Comparison of ENCODE assay signal across 9 cellular contexts in the genomic region with DNA sequence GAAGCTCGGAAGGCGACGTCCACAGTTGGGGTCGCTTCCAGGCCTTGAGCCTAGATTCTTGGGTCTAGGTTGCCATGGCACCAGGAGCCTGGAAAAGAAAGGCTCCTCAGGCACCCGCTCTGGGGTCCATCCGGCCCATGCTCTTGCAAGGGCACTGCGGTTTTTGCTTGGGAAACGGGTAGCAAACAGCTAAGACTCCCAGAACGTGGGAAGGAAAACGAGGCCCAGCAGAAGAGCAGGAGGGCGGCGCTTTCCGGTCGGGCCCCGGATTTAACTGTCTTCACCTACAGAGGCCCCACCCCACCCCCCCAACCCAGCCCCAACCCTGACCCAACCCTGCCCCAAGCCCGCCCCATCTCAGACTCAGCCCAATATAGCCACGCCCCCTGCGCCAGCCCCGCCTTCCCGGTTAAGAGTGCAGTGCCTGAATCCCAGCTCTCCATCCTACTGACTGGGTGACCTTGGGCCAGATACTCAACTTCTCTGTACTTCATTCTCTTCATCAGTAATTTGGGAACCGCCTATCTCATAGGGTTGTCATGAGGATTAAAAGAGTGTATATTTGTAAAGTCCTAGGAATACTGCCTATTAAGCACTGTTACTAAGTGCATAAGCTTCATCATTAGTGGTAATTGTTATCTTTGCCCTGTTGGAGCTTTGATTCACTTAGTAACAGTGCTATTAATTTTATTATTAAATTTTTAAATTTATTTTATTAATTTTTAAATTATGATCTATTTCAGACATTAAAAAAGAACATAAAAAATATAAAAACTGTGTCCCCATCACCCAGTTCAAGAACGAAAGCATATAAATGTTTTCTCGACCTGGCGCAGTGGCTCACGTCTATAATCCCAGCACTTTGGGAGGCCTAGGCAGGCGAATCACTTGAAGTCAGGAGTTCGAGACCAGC. TPM values are rescaled to one million over a fixed set of nuclear protein-coding genes. Genes with fewer than 3 reads are reported as not detected.
DNase-seq lines count a peak whose midpoint lies in the region; ATAC-seq and TF ChIP-seq lines count a peak whose summit lies in the region.
"Had no signal": no experiment of that assay in that cellular context is flagged by ENCODE, and none has a peak within 500 bp of the region (broad histone marks: within the 10 kb centered on the region; RNA-seq: fewer than 3 reads in every experiment).

No MANE protein-coding gene starts in this region.

- H3K4me3 Mint-ChIP-seq in Calu3 (ENCODE audit: low read depth, unreplicated experiment) (no peak overlapping the region), progenitor cell of endocrine pancreas (ENCODE audit: low read depth) (no peak overlapping the region)
- no peak overlapping the region for H3K4me3 Mint-ChIP-seq in activated naive CD8-positive, alpha-beta T cell treated with anti-CD3 and anti-CD28 coated beads, Interleukin-2, amount 50 U/mL, for 24 hours
- peak overlapping the region in 1 of 10 donors; percentile 45 for H3K4me3 Mint-ChIP-seq in naive thymus-derived CD8-positive, alpha-beta T cell
- H3K4me3 Mint-ChIP-seq: activated T-helper 1 cell treated with anti-CD3 and anti-CD28 coated beads, Interleukin-12 subunit alpha, Interleukin-12 subunit beta, Interleukin-2, Interleukin-4 antibody, amounts not matched to agents 30 ng/mL and 10 ng/mL and 1 ng/mL, durations not matched to agents 14 hours and 24 hours and 36 hours had no signal

- no TSS peak for BruUV-seq in Calu3 (replicated peaks; lab: Mats Ljungman, UMichigan)

- peak; percentile 19 for DNase-seq in Calu3
- peak; percentile 91 for DNase-seq in NB4 (ENCODE audit: low read depth)
- peak; percentile 54 for DNase-seq in activated naive CD8-positive, alpha-beta T cell treated with anti-CD3 and anti-CD28 coated beads, Interleukin-2, amount 50 U/mL, for 24 hours
- DNase-seq in naive thymus-derived CD8-positive, alpha-beta T cell, result peak in 2 of 10 donors; percentile 7 to 15
- no peak for DNase-seq in progenitor cell of endocrine pancreas (ENCODE audit: low spot score, unreplicated experiment)
- DNase-seq in posterior vena cava (ENCODE audit: low spot score), result no peak
- DNase-seq in ACHN, result no peak
- no peak for DNase-seq in NCI-H2029 treated with DMSO at 0.1 percent for 48 hours (lab: John Stamatoyannopoulos, UW)

- H3K4me3 ChIP-seq in NB4 (ENCODE audit: low read depth, low read length), result no peak overlapping the region

- no peak for TF ChIP-seq CTCF in Calu3 (IDR thresholded peaks at IDR 0.05; ENCODE audit: unreplicated experiment)
- TF ChIP-seq CTCF in NB4 (IDR thresholded peaks at IDR 0.05; ENCODE audit: low read depth, low read length), result no peak
- TF ChIP-seq CTCF in progenitor cell of endocrine pancreas (IDR thresholded peaks at IDR 0.05; ENCODE audit: unreplicated experiment), result no peak

- in situ Hi-C loops in ACHN (cut with HindIII; ENCODE audit: low pct_ligation_motif_present, low pct_unique_long_range_greater_than_20kb, low sequenced_read_pairs), result no loop called here

- no peak overlapping the region for H3K27ac Mint-ChIP-seq in Calu3 (ENCODE audit: unreplicated experiment)
- H3K27ac Mint-ChIP-seq in activated naive CD8-positive, alpha-beta T cell treated with anti-CD3 and anti-CD28 coated beads, Interleukin-2, amount 50 U/mL, for 24 hours, result no peak overlapping the region
- no peak overlapping the region for H3K27ac Mint-ChIP-seq in naive thymus-derived CD8-positive, alpha-beta T cell
- no peak overlapping the region for H3K27ac Mint-ChIP-seq in progenitor cell of endocrine pancreas
- H3K27ac Mint-ChIP-seq: activated T-helper 1 cell treated with anti-CD3 and anti-CD28 coated beads, Interleukin-12 subunit alpha, Interleukin-12 subunit beta, Interleukin-2, Interleukin-4 antibody, amounts not matched to agents 30 ng/mL and 10 ng/mL and 1 ng/mL, durations not matched to agents 14 hours and 24 hours and 36 hours had no signal

- H3K27me3 Mint-ChIP-seq in Calu3 (ENCODE audit: unreplicated experiment) (no peaks in the 10 kb centered on the region), progenitor cell of endocrine pancreas (no peaks in the 10 kb centered on the region)
- no peaks in the 10 kb centered on the region for H3K27me3 Mint-ChIP-seq in activated naive CD8-positive, alpha-beta T cell treated with anti-CD3 and anti-CD28 coated beads, Interleukin-2, amount 50 U/mL, for 24 hours
- H3K27me3 Mint-ChIP-seq in naive thymus-derived CD8-positive, alpha-beta T cell, result peaks cover 0 to 2% (median 0%) of the 10 kb centered on the region in 5 donors

- TF ChIP-seq POLR2A in NB4 (IDR thresholded peaks at IDR 0.05; ENCODE audit: extremely low read depth, insufficient read length), result peak; percentile 41

- H3K9me3 Mint-ChIP-seq in Calu3 (ENCODE audit: low read depth, unreplicated experiment), result no peaks in the 10 kb centered on the region
- H3K9me3 Mint-ChIP-seq in activated naive CD8-positive, alpha-beta T cell treated with anti-CD3 and anti-CD28 coated beads, Interleukin-2, amount 50 U/mL, for 24 hours, result no peaks in the 10 kb centered on the region
- H3K9me3 Mint-ChIP-seq in naive thymus-derived CD8-positive, alpha-beta T cell, result peaks cover 0 to 2% (median 0%) of the 10 kb centered on the region in 9 donors
- no peaks in the 10 kb centered on the region for H3K9me3 Mint-ChIP-seq in progenitor cell of endocrine pancreas (ENCODE audit: low read depth)
- H3K9me3 Mint-ChIP-seq: activated T-helper 1 cell treated with anti-CD3 and anti-CD28 coated beads, Interleukin-12 subunit alpha, Interleukin-12 subunit beta, Interleukin-2, Interleukin-4 antibody, amounts not matched to agents 30 ng/mL and 10 ng/mL and 1 ng/mL, durations not matched to agents 14 hours and 24 hours and 36 hours had no signal

- CTCF ChIA-PET in Calu3 (lab: Charles Lee), result interaction anchor here (0.6 kb wide), 1 partner anchor 19 kb away, joined by 3 read pairs; no protein-coding TSS in a partner anchor

- intact Hi-C loops in Calu3 (cut with micrococcal nuclease; ENCODE audit: unreplicated experiment), result no loop called here
- intact Hi-C loops in posterior vena cava (cut with DNase I), result no loop called here

- POLR2A ChIA-PET in naive thymus-derived CD8-positive, alpha-beta T cell (lab: Charles Lee), result interaction anchor here (0.6 to 1.7 kb wide), 2 partner anchors 19 to 27 kb away, joined by 5 to 7 read pairs; no protein-coding TSS in a partner anchor

- H3K36me3 Mint-ChIP-seq in Calu3 (ENCODE audit: insufficient read depth, unreplicated experiment), result no peaks in the 10 kb centered on the region
- H3K36me3 Mint-ChIP-seq in activated naive CD8-positive, alpha-beta T cell treated with anti-CD3 and anti-CD28 coated beads, Interleukin-2, amount 50 U/mL, for 24 hours (ENCODE audit: low read depth), result no peaks in the 10 kb centered on the region
- no peaks in the 10 kb centered on the region for H3K36me3 Mint-ChIP-seq in naive thymus-derived CD8-positive, alpha-beta T cell
- no peaks in the 10 kb centered on the region for H3K36me3 Mint-ChIP-seq in progenitor cell of endocrine pancreas (ENCODE audit: insufficient read depth)

- H3K4me1 Mint-ChIP-seq in Calu3 (ENCODE audit: low read depth, unreplicated experiment) (no peaks in the 10 kb centered on the region), progenitor cell of endocrine pancreas (ENCODE audit: low read depth) (peaks cover 16% of the 10 kb centered on the region)
- peaks cover 9% of the 10 kb centered on the region for H3K4me1 Mint-ChIP-seq in activated naive CD8-positive, alpha-beta T cell treated with anti-CD3 and anti-CD28 coated beads, Interleukin-2, amount 50 U/mL, for 24 hours
- peaks cover 8 to 19% (median 15%) of the 10 kb centered on the region in 4 donors for H3K4me1 Mint-ChIP-seq in naive thymus-derived CD8-positive, alpha-beta T cell

- ATAC-seq in activated naive CD8-positive, alpha-beta T cell treated with anti-CD3 and anti-CD28 coated beads, Interleukin-2, amount 50 U/mL, for 24 hours, result no peak
- ATAC-seq in naive thymus-derived CD8-positive, alpha-beta T cell, result peak; percentile 42 to 54

RNA-seq across cellular contexts. Expression of a gene that starts 28.4 kb away (rescaled TPM):
- 49.6 and 58.6 TPM in 2 replicates for total RNA-seq in Calu3 (2022)
- total RNA-seq in naive thymus-derived CD8-positive, alpha-beta T cell, result under 1 TPM; 0.08 to 0.16 TPM
- polyA plus RNA-seq in naive thymus-derived CD8-positive, alpha-beta T cell, result not detected
- total RNA-seq in progenitor cell of endocrine pancreas, result 35.5 and 38.9 TPM in 2 replicates
- total RNA-seq in posterior vena cava, result 10 to 100 TPM; 17.4 to 18.4 TPM

Comparison
In these comparisons a context has a peak if more than half of its experiments do, and no peak if none do; other contexts are left out.
1. DNase-seq: peak in Calu3 (single experiment), NB4 (single experiment) and activated naive CD8-positive, alpha-beta T cell treated with anti-CD3 and anti-CD28 coated beads, Interleukin-2, amount 50 U/mL, for 24 hours (single experiment); none in progenitor cell of endocrine pancreas (single experiment), posterior vena cava (single experiment), ACHN (single experiment) and NCI-H2029 treated with DMSO at 0.1 percent for 48 hours (single experiment).
2. RNA of a gene that starts 28.4 kb away (total RNA-seq): 49.6 to 58.6 TPM in Calu3, 35.5 to 38.9 TPM in progenitor cell of endocrine pancreas and 17.4 to 18.4 TPM in posterior vena cava; 0.08 to 0.16 TPM in naive thymus-derived CD8-positive, alpha-beta T cell; every median in the first group is over 10 times any median in the second.